15 cellular contexts compared by ENCODE assay signal in the genomic region with DNA sequence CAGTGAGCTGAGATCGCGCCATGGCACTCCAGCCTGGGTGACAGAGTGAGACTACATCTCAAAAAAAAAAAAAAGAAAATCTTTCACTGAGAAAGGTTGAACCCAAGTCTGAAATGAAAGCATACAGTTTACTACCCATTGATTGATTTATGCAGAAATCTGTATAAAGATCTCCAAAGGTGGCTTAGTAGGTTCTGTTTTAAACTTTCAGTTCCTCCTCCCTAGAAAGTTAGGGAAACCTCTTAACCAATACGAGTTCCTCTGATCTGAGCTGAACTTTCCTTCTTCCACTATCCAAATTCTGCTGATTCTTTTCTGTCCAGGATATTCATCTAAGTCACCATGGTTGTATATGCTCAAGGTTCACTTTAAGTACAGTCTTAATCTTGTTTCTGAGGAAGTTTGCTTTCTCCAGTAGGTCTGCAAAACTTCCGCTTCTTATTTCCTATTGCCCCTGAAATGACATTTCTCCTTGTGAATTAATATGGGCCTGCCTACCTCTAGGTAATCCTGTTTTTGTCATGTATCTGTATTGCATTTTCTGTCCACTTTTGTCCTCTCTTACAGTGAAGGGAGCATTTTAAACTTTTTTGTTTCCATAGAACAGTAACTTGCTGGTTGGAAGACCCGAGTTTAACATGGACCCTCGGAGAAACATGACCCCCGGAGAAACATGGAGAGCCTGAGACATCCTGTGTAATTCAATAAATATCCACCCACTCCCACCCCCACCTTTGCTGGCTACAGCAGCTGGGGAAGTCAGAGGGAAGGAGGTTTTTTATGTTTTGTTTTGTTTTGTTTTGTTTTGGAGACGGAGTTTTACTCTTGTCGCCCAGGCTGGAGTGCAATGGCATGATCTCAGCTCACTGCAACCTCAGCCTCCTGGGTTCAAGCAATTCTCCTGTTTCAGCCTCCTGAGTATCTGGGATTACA. TPM values are rescaled to one million over a fixed set of nuclear protein-coding genes. Genes with fewer than 3 reads are reported as not detected.
DNase-seq lines count a peak whose midpoint lies in the region; ATAC-seq lines count a peak whose summit lies in the region.
"Had no signal": no experiment of that assay in that cellular context is flagged by ENCODE, and none has a peak within 500 bp of the region (broad histone marks: within the 10 kb centered on the region; RNA-seq: fewer than 3 reads in every experiment).

No MANE protein-coding gene starts in this region.

- DNase-seq in activated naive CD4-positive, alpha-beta T cell treated with Interleukin-2 at 50 U/mL for 16 hours = no peak
- DNase-seq in SIG-M5 treated with dmso at 0.1 percent for 504 hours (lab: John Stamatoyannopoulos, UW; ENCODE audit: unreplicated experiment) = peak; percentile 79
- DNase-seq in globus pallidus (ENCODE audit: low spot score) = peak; percentile 4
- no peak for DNase-seq in stimulated activated naive B cell treated with anti-CD40 and anti-IgM and Interleukin-4, amounts not matched to agents 10 μg/mL and 1 μg/mL and 100 μg/mL, for 72 hours
- DNase-seq in MG63 = no peak
- no peak for DNase-seq in GM23248
- DNase-seq: esophagus squamous epithelium, H9, mesendoderm, MM.1S, PC-9 had no signal

- no peaks in the 10 kb centered on the region for H3K9me2 ChIP-seq in GM23248 (ENCODE audit: insufficient read depth)

- H3K4me3 Mint-ChIP-seq in activated naive CD4-positive, alpha-beta T cell treated with anti-CD3 and anti-CD28 coated beads, Interleukin-2, amount 50 U/mL, for 24 hours = no peak overlapping the region
- peak overlapping the region; percentile 15 for H3K4me3 Mint-ChIP-seq in stimulated activated naive B cell treated with anti-CD40 and anti-IgM and Interleukin-4, amounts not matched to agents 10 μg/mL and 1 μg/mL and 100 μg/mL, for 72 hours
- H3K4me3 Mint-ChIP-seq: dendritic cell treated with granulocyte-macrophage colony-stimulating factor and Interleukin-4, amounts not matched to agents 40 ng/mL and 50 ng/mL, for 4 days; H9 had no signal

- WGBS in GM23248 (ENCODE audit: low coverage in 1 of 2, low lambda C conversion rate in 2 of 2, missing lambda C conversion rate in 2 of 2), 2 experiments = 58 to 61% methylated on average over 9 of the region's 9 CpGs

- peaks cover 5% of the 10 kb centered on the region for H3K4me1 ChIP-seq in GM23248 (ENCODE audit: insufficient read depth)

- H3K36me3 ChIP-seq in MG63 (no peaks in the 10 kb centered on the region), GM23248 (ENCODE audit: low read depth) (no peaks in the 10 kb centered on the region)
- H3K36me3 ChIP-seq: esophagus squamous epithelium had no signal

- peaks cover 7% of the 10 kb centered on the region; the same call in 1 of the 2 replicates for H3F3A ChIP-seq in GM23248 (ENCODE audit: insufficient read depth)

- peak overlapping the region; percentile 26 for H3K27ac Mint-ChIP-seq in activated naive CD4-positive, alpha-beta T cell treated with anti-CD3 and anti-CD28 coated beads, Interleukin-2, amount 50 U/mL, for 24 hours
- H3K27ac Mint-ChIP-seq in stimulated activated naive B cell treated with anti-CD40 and anti-IgM and Interleukin-4, amounts not matched to agents 10 μg/mL and 1 μg/mL and 100 μg/mL, for 72 hours = peak overlapping the region; percentile 81
- H3K27ac Mint-ChIP-seq: dendritic cell treated with granulocyte-macrophage colony-stimulating factor and Interleukin-4, amounts not matched to agents 40 ng/mL and 50 ng/mL, for 4 days; H9 had no signal

- H3K79me2 ChIP-seq in GM23248 (ENCODE audit: insufficient read depth) = no peaks in the 10 kb centered on the region

- H3K4me1 Mint-ChIP-seq in activated naive CD4-positive, alpha-beta T cell treated with anti-CD3 and anti-CD28 coated beads, Interleukin-2, amount 50 U/mL, for 24 hours = peaks cover 22% of the 10 kb centered on the region
- H3K4me1 Mint-ChIP-seq in stimulated activated naive B cell treated with anti-CD40 and anti-IgM and Interleukin-4, amounts not matched to agents 10 μg/mL and 1 μg/mL and 100 μg/mL, for 72 hours = peaks cover 19 to 40% of the 10 kb centered on the region in 2 donors

- peaks cover 2% of the 10 kb centered on the region for H3K36me3 Mint-ChIP-seq in activated naive CD4-positive, alpha-beta T cell treated with anti-CD3 and anti-CD28 coated beads, Interleukin-2, amount 50 U/mL, for 24 hours
- no peaks in the 10 kb centered on the region for H3K36me3 Mint-ChIP-seq in stimulated activated naive B cell treated with anti-CD40 and anti-IgM and Interleukin-4, amounts not matched to agents 10 μg/mL and 1 μg/mL and 100 μg/mL, for 72 hours

- no peak overlapping the region for H2AFZ ChIP-seq in GM23248
- H2AFZ ChIP-seq: PC-9 had no signal

- no peaks in the 10 kb centered on the region for H3K9me3 Mint-ChIP-seq in activated naive CD4-positive, alpha-beta T cell treated with anti-CD3 and anti-CD28 coated beads, Interleukin-2, amount 50 U/mL, for 24 hours
- H3K9me3 Mint-ChIP-seq in stimulated activated naive B cell treated with anti-CD40 and anti-IgM and Interleukin-4, amounts not matched to agents 10 μg/mL and 1 μg/mL and 100 μg/mL, for 72 hours = no peaks in the 10 kb centered on the region
- H3K9me3 Mint-ChIP-seq: dendritic cell treated with granulocyte-macrophage colony-stimulating factor and Interleukin-4, amounts not matched to agents 40 ng/mL and 50 ng/mL, for 4 days; H9 had no signal

- peak; percentile 69 to 87 for ATAC-seq in stimulated activated naive B cell treated with anti-CD40 and anti-IgM and Interleukin-4, amounts not matched to agents 10 μg/mL and 1 μg/mL and 100 μg/mL, for 72 hours (replicated peaks)
- no peak for ATAC-seq in HG03196 (IDR thresholded peaks at IDR 0.05; ENCODE audit: unreplicated experiment)
- ATAC-seq: A549 had no signal

- in situ Hi-C loops in GM23248 (cut with MboI) = no loop called here

- H3K9ac ChIP-seq in GM23248 = no peak overlapping the region

- no peak overlapping the region for H3K27ac ChIP-seq in GM23248
- H3K27ac ChIP-seq: A549, esophagus squamous epithelium, PC-9 had no signal

- H3K27me3 Mint-ChIP-seq in activated naive CD4-positive, alpha-beta T cell treated with anti-CD3 and anti-CD28 coated beads, Interleukin-2, amount 50 U/mL, for 24 hours = no peaks in the 10 kb centered on the region
- no peaks in the 10 kb centered on the region for H3K27me3 Mint-ChIP-seq in stimulated activated naive B cell treated with anti-CD40 and anti-IgM and Interleukin-4, amounts not matched to agents 10 μg/mL and 1 μg/mL and 100 μg/mL, for 72 hours

- H3K4me2 ChIP-seq in GM23248 (ENCODE audit: unreplicated experiment) = no peak overlapping the region
- H3K4me2 ChIP-seq: A549, PC-9 had no signal

- no peaks in the 10 kb centered on the region for H4K20me1 ChIP-seq in GM23248 (ENCODE audit: insufficient read depth)

- H3K4me3 ChIP-seq in MG63 = no peak overlapping the region
- H3K4me3 ChIP-seq in GM23248 = no peak overlapping the region
- H3K4me3 ChIP-seq: A549, esophagus squamous epithelium, PC-9 had no signal

- H3K27me3 ChIP-seq in MG63 (no peaks in the 10 kb centered on the region), GM23248 (replicated peaks; ENCODE audit: insufficient read depth) (peaks cover 5% of the 10 kb centered on the region)
- H3K27me3 ChIP-seq: esophagus squamous epithelium had no signal

- peaks cover 5% of the 10 kb centered on the region for H3K9me3 ChIP-seq in MG63
- no peaks in the 10 kb centered on the region for H3K9me3 ChIP-seq in GM23248 (ENCODE audit: low read depth)
- H3K9me3 ChIP-seq: A549, esophagus squamous epithelium had no signal

RNA-seq across cellular contexts. Expression of a gene that starts 16.7 kb away (rescaled TPM):
- total RNA-seq in MG63 (2014; rRNA removed; shearing (Covaris generic); ENCODE audit: low replicate concordance) = 10.9 and 60.2 TPM in 2 replicates
- 14.9 and 29.1 TPM in 2 replicates for total RNA-seq in GM23248 (2014; rRNA removed; shearing (Covaris generic))
- 13.9 and 18.9 TPM in 2 replicates for polyA plus RNA-seq in GM23248 (2016; fragmentation: Nextera tagmentation; extraction: Ambion mirVana)

RNA-seq across cellular contexts. Expression of a gene that starts 32.6 kb away (rescaled TPM):
- 21.2 and 22.5 TPM in 2 replicates for total RNA-seq in MG63 (2014; rRNA removed; shearing (Covaris generic); ENCODE audit: low replicate concordance)
- 38.7 and 44.7 TPM in 2 replicates for total RNA-seq in GM23248 (2014; rRNA removed; shearing (Covaris generic))
- polyA plus RNA-seq in GM23248 (2016; fragmentation: Nextera tagmentation; extraction: Ambion mirVana) = 36.1 and 39.7 TPM in 2 replicates
- total RNA-seq: PC-9 had no signal
- polyA plus RNA-seq: A549 had no signal

Comparison
In these comparisons a context has a peak if more than half of its experiments do, and no peak if none do; other contexts are left out.
1. DNase-seq: peak in SIG-M5 treated with dmso at 0.1 percent for 504 hours (single experiment) and globus pallidus (single experiment); none in activated naive CD4-positive, alpha-beta T cell treated with Interleukin-2 at 50 U/mL for 16 hours (single experiment), stimulated activated naive B cell treated with anti-CD40 and anti-IgM and Interleukin-4, amounts not matched to agents 10 μg/mL and 1 μg/mL and 100 μg/mL, for 72 hours (single experiment), MG63 (single experiment) and GM23248 (single experiment).